ENCODE assay signal across 20 cellular contexts in the genomic region with DNA sequence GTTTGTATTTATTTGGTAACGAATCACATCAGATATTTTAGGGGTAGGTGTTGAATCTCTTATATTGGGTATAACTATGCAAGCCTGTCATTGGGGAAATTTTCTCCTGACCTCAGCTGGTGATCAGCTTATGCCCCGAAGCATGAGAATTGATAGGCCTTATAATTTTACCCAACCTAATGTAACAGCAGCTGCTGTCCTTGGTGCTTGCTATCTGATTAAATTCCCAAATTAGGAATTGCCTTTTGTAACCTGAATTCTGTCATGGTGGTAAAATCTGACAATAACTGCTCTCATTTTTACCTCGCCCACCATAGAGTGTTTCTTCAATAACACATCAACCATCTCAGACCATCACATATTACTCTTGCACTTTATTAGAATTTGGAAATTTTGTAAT.
"Had no signal": no experiment of that assay in that cellular context is flagged by ENCODE, and none has a peak within 500 bp of the region (broad histone marks: within the 10 kb centered on the region; RNA-seq: fewer than 3 reads in every experiment).

No MANE protein-coding gene starts in this region.

- H3K36me3 Mint-ChIP-seq: memory B cell; naive thymus-derived CD4-positive, alpha-beta T cell had no signal

- H3K4me1 ChIP-seq: colonic mucosa, esophagus squamous epithelium, gastrocnemius medialis, heart right ventricle, left lung, lower lobe of right lung had no signal

- H3K36me3 ChIP-seq: colonic mucosa, esophagus squamous epithelium, gastrocnemius medialis, heart right ventricle, left lung, lower lobe of right lung had no signal

- H3K27ac Mint-ChIP-seq: dendritic cell treated with granulocyte-macrophage colony-stimulating factor and Interleukin-4, amounts not matched to agents 40 ng/mL and 50 ng/mL, for 4 days; effector memory CD8-positive, alpha-beta T cell; endodermal cell; memory B cell; naive thymus-derived CD4-positive, alpha-beta T cell had no signal

- ATAC-seq: effector memory CD8-positive, alpha-beta T cell; esophagus mucosa; gastrocnemius medialis; heart right ventricle; left cardiac atrium; left ventricle myocardium superior; lower lobe of right lung; naive thymus-derived CD4-positive, alpha-beta T cell had no signal

- H3K9me3 ChIP-seq: colonic mucosa, esophagus squamous epithelium, gastrocnemius medialis, heart right ventricle, left lung, lower lobe of right lung had no signal

- H3K27me3 Mint-ChIP-seq: dendritic cell treated with granulocyte-macrophage colony-stimulating factor and Interleukin-4, amounts not matched to agents 40 ng/mL and 50 ng/mL, for 4 days; effector memory CD8-positive, alpha-beta T cell; memory B cell; naive thymus-derived CD4-positive, alpha-beta T cell had no signal

- H3K4me1 Mint-ChIP-seq: memory B cell; naive thymus-derived CD4-positive, alpha-beta T cell had no signal

- H3K27ac ChIP-seq: colonic mucosa, epithelial cell of prostate, esophagus squamous epithelium, gastrocnemius medialis, heart right ventricle, left lung, lower lobe of right lung had no signal

- H3K4me3 ChIP-seq: colonic mucosa, esophagus squamous epithelium, gastrocnemius medialis, heart right ventricle, left lung, lower lobe of right lung had no signal

- DNase-seq: cortex of kidney; effector CD8-positive, alpha-beta T cell; effector memory CD8-positive, alpha-beta T cell; erythroblast; esophagus squamous epithelium; foreskin melanocyte; gastrocnemius medialis; glutamatergic neuron; heart right ventricle; left cardiac atrium; left lung; left ventricle myocardium superior; lower lobe of right lung; naive thymus-derived CD4-positive, alpha-beta T cell had no signal

- H3K9me3 Mint-ChIP-seq: dendritic cell treated with granulocyte-macrophage colony-stimulating factor and Interleukin-4, amounts not matched to agents 40 ng/mL and 50 ng/mL, for 4 days; endodermal cell; memory B cell had no signal

- H3K4me3 Mint-ChIP-seq: dendritic cell treated with granulocyte-macrophage colony-stimulating factor and Interleukin-4, amounts not matched to agents 40 ng/mL and 50 ng/mL, for 4 days; effector memory CD8-positive, alpha-beta T cell; endodermal cell; memory B cell; naive thymus-derived CD4-positive, alpha-beta T cell had no signal

- H3K27me3 ChIP-seq: colonic mucosa, esophagus squamous epithelium, gastrocnemius medialis, heart right ventricle, left lung had no signal
